9 cellular contexts compared by ENCODE assay signal in the genomic region with DNA sequence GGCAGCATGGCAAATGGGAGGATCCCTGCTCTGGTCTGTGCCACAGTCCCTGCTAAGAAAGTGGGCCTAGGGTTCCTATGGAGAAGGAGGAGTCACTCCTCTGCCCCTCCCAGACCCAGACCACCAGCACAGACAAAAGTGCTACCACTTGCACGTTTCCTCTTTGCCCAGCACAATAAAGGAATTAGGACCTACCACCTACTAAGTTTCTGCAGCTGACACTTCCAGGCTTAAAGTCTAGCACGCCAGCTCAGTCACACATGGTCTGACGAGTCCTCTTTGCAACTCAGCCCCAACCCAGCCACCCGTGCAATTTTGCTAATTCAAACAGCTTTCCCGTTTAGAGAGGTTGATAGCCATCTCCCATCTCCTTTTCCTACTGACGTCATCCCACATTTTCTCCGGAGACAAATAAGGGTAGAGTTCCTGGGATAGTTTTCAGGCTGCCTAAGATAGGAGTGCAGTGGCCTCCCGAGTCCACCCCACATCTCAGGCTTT.
A peak's percentile ranks its signal among the peaks of the same experiment; 100 is the strongest.
DNase-seq lines count a peak whose midpoint lies in the region; ATAC-seq, FAIRE-seq and TF ChIP-seq lines count a peak whose summit lies in the region.
"Had no signal": no experiment of that assay in that cellular context is flagged by ENCODE, and none has a peak within 500 bp of the region (broad histone marks: within the 10 kb centered on the region; RNA-seq: fewer than 3 reads in every experiment).

No MANE protein-coding gene starts in this region.

- H3K9me1 ChIP-seq in IMR-90 (ENCODE audit: insufficient read depth, low read length): peaks cover 41% of the 10 kb centered on the region

- FAIRE-seq in G401.6 (lab: Jason Lieb, UNC): peak; percentile 93

- H3K4me3 Mint-ChIP-seq in activated naive CD8-positive, alpha-beta T cell: peak overlapping the region; percentile 95

- peak overlapping the region; percentile 84 for H3K23ac ChIP-seq in IMR-90 (ENCODE audit: low read depth, low read length)

- H3K56ac ChIP-seq in IMR-90 (ENCODE audit: extremely low read depth, insufficient read depth, low read length): peak overlapping the region; percentile 86

- no peak for TF ChIP-seq RAD21 in IMR-90 (IDR thresholded peaks at IDR 0.05; ENCODE audit: low read length)

- H4K5ac ChIP-seq in IMR-90 (ENCODE audit: low read depth, low read length): peak overlapping the region; percentile 27

- H3K9me3 Mint-ChIP-seq in activated naive CD8-positive, alpha-beta T cell (ENCODE audit: low read depth): no peaks in the 10 kb centered on the region
- H3K9me3 Mint-ChIP-seq: activated naive CD4-positive, alpha-beta T cell treated with anti-CD3 and anti-CD28 coated beads, Interleukin-2, amount 50 U/mL, for 72 hours had no signal

- H4K20me1 ChIP-seq in IMR-90 (ENCODE audit: insufficient read depth, low read length): peaks cover 37% of the 10 kb centered on the region

- peak overlapping the region; percentile 98 for H3K27ac ChIP-seq in IMR-90 (ENCODE audit: insufficient read depth, low read length)
- peak overlapping the region; percentile 98 for H3K27ac ChIP-seq in right cardiac atrium (ENCODE audit: low read length)

- dilution Hi-C loops in IMR-90 (cut with HindIII; ENCODE audit: low sequenced_read_pairs, unreplicated experiment): no loop called here

- POLR2A ChIA-PET in IMR-90 (lab: Charles Lee; ENCODE audit: unreplicated experiment): interaction anchor here (1.0 to 1.5 kb wide), 2 partner anchors 13 to 25 kb away, joined by 3 to 7 read pairs; a partner anchor contains a TSS

- peak overlapping the region; percentile 41; the same call in 2 of the 3 replicates for H2BK15ac ChIP-seq in IMR-90 (ENCODE audit: low read depth, low read length)

- H2BK5ac ChIP-seq in IMR-90 (ENCODE audit: low read depth, low read length, poor library complexity, severe bottlenecking): peak overlapping the region; percentile 80

- H2BK120ac ChIP-seq in IMR-90 (ENCODE audit: low read depth, low read length): peak overlapping the region; percentile 81

- CTCF ChIA-PET in IMR-90 (lab: Yijun Ruan, JAX): interaction anchor here (1.4 to 2.1 kb wide), 3 partner anchors 25 to 56 kb away, joined by 3 to 6 read pairs (median 5); a partner anchor contains a TSS

- TF ChIP-seq CTCF in IMR-90 (conservative IDR thresholded peaks at IDR 0.05; ENCODE audit: low read depth, low read length): no peak

- peak overlapping the region; percentile 64 for H3K18ac ChIP-seq in IMR-90 (ENCODE audit: low read depth, low read length)

- peak overlapping the region; percentile 85 for H4K91ac ChIP-seq in IMR-90 (ENCODE audit: insufficient read depth, low read depth, low read length)

- intact Hi-C loops in IMR-90 (cut with micrococcal nuclease) (loop anchor here (5.0 kb wide), 2 partner anchors 33 to 517 kb away; partner anchors contain the start of gene ABCD4), right cardiac atrium (cut with DNase I) (loop anchor here in 2 of 4 donors (5.0 to 10.0 kb wide), 4 partner anchors 33 to 61 kb away; no protein-coding TSS in a partner anchor), sciatic nerve (cut with DNase I) (no loop called here)

- H3K27me3 Mint-ChIP-seq in activated naive CD8-positive, alpha-beta T cell: no peaks in the 10 kb centered on the region

- H3K9me3 ChIP-seq in IMR-90 (ENCODE audit: control insufficient read depth, insufficient read depth, low read length) (no peaks in the 10 kb centered on the region), right cardiac atrium (ENCODE audit: control insufficient read depth, low read length) (no peaks in the 10 kb centered on the region)

- H2BK20ac ChIP-seq in IMR-90 (ENCODE audit: low read depth, low read length): peak overlapping the region; percentile 59; the same call in 1 of the 2 replicates

- ATAC-seq in IMR-90 (ENCODE audit: low read depth): peak; percentile 52
- peak; percentile 0 to 6 for ATAC-seq in right cardiac atrium
- peak; percentile 54 for ATAC-seq in sciatic nerve
- ATAC-seq in HG03460 (IDR thresholded peaks at IDR 0.05; ENCODE audit: unreplicated experiment): no peak
- no peak for ATAC-seq in HG02884 (IDR thresholded peaks at IDR 0.05; ENCODE audit: unreplicated experiment)

- H3K27ac Mint-ChIP-seq in activated naive CD8-positive, alpha-beta T cell: peak overlapping the region; percentile 96

- 13% methylated on average over 2 of the region's 8 CpGs; no CpG with 5 or more reads in 1 of the 2 experiments for WGBS in IMR-90 (ENCODE audit: extremely low coverage in 2 of 2, insufficient read length in 1 of 2), 2 experiments
- WGBS in right cardiac atrium: 2% methylated on average over 8 of the region's 8 CpGs

- in situ Hi-C loops in IMR-90 (cut with MboI; ENCODE audit: low sequenced_read_pairs): no loop called here

- no TSS peak for BruUV-seq in IMR-90 (replicated peaks; lab: Mats Ljungman, UMichigan)

- no peaks in the 10 kb centered on the region for H3K36me3 ChIP-seq in IMR-90 (ENCODE audit: control insufficient read depth, insufficient read depth, low read length)

- peak overlapping the region; percentile 64 for H2AFZ ChIP-seq in IMR-90 (replicated peaks; ENCODE audit: low read length, poor library complexity)

- H3K79me1 ChIP-seq in IMR-90 (ENCODE audit: low read depth in 1 of 2, low read length in 2 of 2): peaks cover 39 to 78% of the 10 kb centered on the region in 2 experiments

- H2AK9ac ChIP-seq in IMR-90 (replicated peaks; ENCODE audit: low read depth, low read length, poor library complexity): peak overlapping the region; percentile 21

- peak overlapping the region; percentile 98 for H3K9ac ChIP-seq in IMR-90 (ENCODE audit: low read depth, low read length)

- H3K4me3 ChIP-seq in IMR-90 (ENCODE audit: insufficient read depth, low read depth, low read length) (peak overlapping the region; percentile 65), right cardiac atrium (ENCODE audit: low read length) (peak overlapping the region; percentile 92)

- H4K8ac ChIP-seq in IMR-90 (ENCODE audit: low read depth in 2 of 2, low read length in 2 of 2): peak overlapping the region; percentile 33 to 75; a peak in 3 of 4 replicates

- peak overlapping the region; percentile 53 for H3K14ac ChIP-seq in IMR-90 (replicated peaks; ENCODE audit: low read depth, low read length)

- DNase-seq in IMR-90: peak; percentile 93
- peak in 1 of 3 donors; percentile 35 for DNase-seq in right cardiac atrium
- DNase-seq in sciatic nerve (ENCODE audit: low spot score): no peak
- DNase-seq in AG08396 (ENCODE audit: low spot score): no peak

- H3K4ac ChIP-seq in IMR-90 (ENCODE audit: low read depth, low read length): peak overlapping the region; percentile 81

- H3K4me1 Mint-ChIP-seq in activated naive CD8-positive, alpha-beta T cell (ENCODE audit: low read depth): peaks cover 70% of the 10 kb centered on the region

- H3K4me1 ChIP-seq in IMR-90 (ENCODE audit: control insufficient read depth, insufficient read depth, low read length): peaks cover 34% of the 10 kb centered on the region
- peaks cover 34% of the 10 kb centered on the region for H3K4me1 ChIP-seq in right cardiac atrium (ENCODE audit: control insufficient read depth, insufficient read depth, low read length)

- no peaks in the 10 kb centered on the region for H3K36me3 Mint-ChIP-seq in activated naive CD8-positive, alpha-beta T cell

- H2AK5ac ChIP-seq in IMR-90 (ENCODE audit: low read depth, low read length): peak overlapping the region; percentile 88; the same call in 1 of the 2 replicates

- no peaks in the 10 kb centered on the region for H3K27me3 ChIP-seq in IMR-90 (ENCODE audit: control insufficient read depth, insufficient read depth, low read length)
- no peaks in the 10 kb centered on the region for H3K27me3 ChIP-seq in right cardiac atrium (ENCODE audit: control insufficient read depth, insufficient read depth)

- peak overlapping the region; percentile 86 for H3K4me2 ChIP-seq in IMR-90 (ENCODE audit: low read depth, low read length)

- TF ChIP-seq POLR2A in IMR-90 (IDR thresholded peaks at IDR 0.05; ENCODE audit: low read depth, low read length): no peak

TF ChIP-seq in IMR-90, 13 proteins besides CTCF, POLR2A, EP300 and RAD21:
- TF ChIP-seq MXI1 (IDR thresholded peaks at IDR 0.05; ENCODE audit: borderline replicate concordance, low read depth, low read length) (peak; percentile 79), MAFK (IDR thresholded peaks at IDR 0.05; ENCODE audit: low read depth, low read length) (peak; percentile 40; the same call in 1 of the 2 replicates), FOS (IDR thresholded peaks at IDR 0.05; ENCODE audit: low read depth, low read length) (0 out of 2 replicates have a peak, but pooled peaks have one; percentile 13), ELK1 (IDR thresholded peaks at IDR 0.05; ENCODE audit: borderline replicate concordance, low read depth, low read length) (no peak), BHLHE40 (IDR thresholded peaks at IDR 0.05; ENCODE audit: low read depth, low read length) (peak; percentile 75), NFE2L2 (IDR thresholded peaks at IDR 0.05; ENCODE audit: low read depth, low read length) (no peak)

Comparison
In these comparisons a context has a peak if more than half of its experiments do, and no peak if none do; other contexts are left out.
1. ATAC-seq: peak in IMR-90 (single experiment), right cardiac atrium (2 of 2) and sciatic nerve (single experiment); none in HG03460 (single experiment) and HG02884 (single experiment).